In the genomic region with DNA sequence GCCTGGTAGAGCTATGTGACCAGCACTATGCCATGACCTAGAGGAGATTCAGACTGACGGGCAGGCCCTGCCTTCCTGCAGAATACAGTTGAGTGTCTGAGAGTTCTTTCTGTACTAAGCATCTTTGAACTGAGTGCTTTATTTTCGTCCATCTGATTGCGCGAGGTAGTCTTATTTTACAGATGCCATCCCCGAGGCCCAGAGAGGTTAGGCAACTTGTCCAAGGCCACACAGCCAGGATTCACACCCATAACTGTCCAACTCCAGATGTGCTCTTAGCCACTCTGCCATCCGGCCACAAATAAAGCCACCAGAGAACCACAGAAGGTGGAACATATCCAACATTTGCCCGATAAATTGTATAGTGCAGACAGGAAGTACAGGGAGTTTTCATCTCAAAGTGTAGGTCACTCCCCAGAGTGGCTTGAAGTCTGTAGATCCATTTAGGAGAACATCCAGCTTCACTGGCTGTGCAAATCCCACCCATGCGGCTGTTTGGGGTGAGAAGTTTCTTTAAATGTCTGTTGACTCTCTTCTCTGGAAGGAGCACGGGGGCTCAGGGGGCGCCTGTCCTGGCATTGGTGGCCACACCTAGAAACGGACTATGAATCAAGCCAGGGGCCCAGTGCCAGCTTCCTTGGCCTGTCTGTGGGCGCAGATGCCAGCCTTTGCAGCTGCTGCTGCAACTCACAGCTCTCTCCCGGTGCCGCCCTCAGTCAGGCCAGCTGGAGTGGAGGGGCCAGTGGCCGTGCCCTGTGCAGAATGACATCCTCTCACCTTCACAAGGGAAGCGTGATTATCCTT, we compare ENCODE assay signal across 1 cellular context.
TF ChIP-seq lines count a peak whose summit lies in the region.

No MANE protein-coding gene starts in this region.

TF ChIP-seq in GM23338, 12 proteins besides CTCF, POLR2A, EP300 and RAD21 (continued from another document):
- TF ChIP-seq, protein P1, sequence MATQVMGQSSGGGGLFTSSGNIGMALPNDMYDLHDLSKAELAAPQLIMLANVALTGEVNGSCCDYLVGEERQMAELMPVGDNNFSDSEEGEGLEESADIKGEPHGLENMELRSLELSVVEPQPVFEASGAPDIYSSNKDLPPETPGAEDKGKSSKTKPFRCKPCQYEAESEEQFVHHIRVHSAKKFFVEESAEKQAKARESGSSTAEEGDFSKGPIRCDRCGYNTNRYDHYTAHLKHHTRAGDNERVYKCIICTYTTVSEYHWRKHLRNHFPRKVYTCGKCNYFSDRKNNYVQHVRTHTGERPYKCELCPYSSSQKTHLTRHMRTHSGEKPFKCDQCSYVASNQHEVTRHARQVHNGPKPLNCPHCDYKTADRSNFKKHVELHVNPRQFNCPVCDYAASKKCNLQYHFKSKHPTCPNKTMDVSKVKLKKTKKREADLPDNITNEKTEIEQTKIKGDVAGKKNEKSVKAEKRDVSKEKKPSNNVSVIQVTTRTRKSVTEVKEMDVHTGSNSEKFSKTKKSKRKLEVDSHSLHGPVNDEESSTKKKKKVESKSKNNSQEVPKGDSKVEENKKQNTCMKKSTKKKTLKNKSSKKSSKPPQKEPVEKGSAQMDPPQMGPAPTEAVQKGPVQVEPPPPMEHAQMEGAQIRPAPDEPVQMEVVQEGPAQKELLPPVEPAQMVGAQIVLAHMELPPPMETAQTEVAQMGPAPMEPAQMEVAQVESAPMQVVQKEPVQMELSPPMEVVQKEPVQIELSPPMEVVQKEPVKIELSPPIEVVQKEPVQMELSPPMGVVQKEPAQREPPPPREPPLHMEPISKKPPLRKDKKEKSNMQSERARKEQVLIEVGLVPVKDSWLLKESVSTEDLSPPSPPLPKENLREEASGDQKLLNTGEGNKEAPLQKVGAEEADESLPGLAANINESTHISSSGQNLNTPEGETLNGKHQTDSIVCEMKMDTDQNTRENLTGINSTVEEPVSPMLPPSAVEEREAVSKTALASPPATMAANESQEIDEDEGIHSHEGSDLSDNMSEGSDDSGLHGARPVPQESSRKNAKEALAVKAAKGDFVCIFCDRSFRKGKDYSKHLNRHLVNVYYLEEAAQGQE (IDR thresholded peaks at IDR 0.05; ENCODE audit: unreplicated experiment): no peak
- TF ChIP-seq CREB1 (CRISPR knock-in tag; IDR thresholded peaks at IDR 0.05; ENCODE audit: low read depth) (no peak), EZH2phosphoT487 (IDR thresholded peaks at IDR 0.05; ENCODE audit: unreplicated experiment) (no peak), ZNF331 (CRISPR knock-in tag; IDR thresholded peaks at IDR 0.05; ENCODE audit: low read depth) (no peak), JUNB (IDR thresholded peaks at IDR 0.05; ENCODE audit: unreplicated experiment) (no peak), NANOG (IDR thresholded peaks at IDR 0.05; ENCODE audit: borderline replicate concordance) (no peak), EZH2 (IDR thresholded peaks at IDR 0.05; ENCODE audit: low read depth, unreplicated experiment) (no peak)
- TF ChIP-seq, protein P2, sequence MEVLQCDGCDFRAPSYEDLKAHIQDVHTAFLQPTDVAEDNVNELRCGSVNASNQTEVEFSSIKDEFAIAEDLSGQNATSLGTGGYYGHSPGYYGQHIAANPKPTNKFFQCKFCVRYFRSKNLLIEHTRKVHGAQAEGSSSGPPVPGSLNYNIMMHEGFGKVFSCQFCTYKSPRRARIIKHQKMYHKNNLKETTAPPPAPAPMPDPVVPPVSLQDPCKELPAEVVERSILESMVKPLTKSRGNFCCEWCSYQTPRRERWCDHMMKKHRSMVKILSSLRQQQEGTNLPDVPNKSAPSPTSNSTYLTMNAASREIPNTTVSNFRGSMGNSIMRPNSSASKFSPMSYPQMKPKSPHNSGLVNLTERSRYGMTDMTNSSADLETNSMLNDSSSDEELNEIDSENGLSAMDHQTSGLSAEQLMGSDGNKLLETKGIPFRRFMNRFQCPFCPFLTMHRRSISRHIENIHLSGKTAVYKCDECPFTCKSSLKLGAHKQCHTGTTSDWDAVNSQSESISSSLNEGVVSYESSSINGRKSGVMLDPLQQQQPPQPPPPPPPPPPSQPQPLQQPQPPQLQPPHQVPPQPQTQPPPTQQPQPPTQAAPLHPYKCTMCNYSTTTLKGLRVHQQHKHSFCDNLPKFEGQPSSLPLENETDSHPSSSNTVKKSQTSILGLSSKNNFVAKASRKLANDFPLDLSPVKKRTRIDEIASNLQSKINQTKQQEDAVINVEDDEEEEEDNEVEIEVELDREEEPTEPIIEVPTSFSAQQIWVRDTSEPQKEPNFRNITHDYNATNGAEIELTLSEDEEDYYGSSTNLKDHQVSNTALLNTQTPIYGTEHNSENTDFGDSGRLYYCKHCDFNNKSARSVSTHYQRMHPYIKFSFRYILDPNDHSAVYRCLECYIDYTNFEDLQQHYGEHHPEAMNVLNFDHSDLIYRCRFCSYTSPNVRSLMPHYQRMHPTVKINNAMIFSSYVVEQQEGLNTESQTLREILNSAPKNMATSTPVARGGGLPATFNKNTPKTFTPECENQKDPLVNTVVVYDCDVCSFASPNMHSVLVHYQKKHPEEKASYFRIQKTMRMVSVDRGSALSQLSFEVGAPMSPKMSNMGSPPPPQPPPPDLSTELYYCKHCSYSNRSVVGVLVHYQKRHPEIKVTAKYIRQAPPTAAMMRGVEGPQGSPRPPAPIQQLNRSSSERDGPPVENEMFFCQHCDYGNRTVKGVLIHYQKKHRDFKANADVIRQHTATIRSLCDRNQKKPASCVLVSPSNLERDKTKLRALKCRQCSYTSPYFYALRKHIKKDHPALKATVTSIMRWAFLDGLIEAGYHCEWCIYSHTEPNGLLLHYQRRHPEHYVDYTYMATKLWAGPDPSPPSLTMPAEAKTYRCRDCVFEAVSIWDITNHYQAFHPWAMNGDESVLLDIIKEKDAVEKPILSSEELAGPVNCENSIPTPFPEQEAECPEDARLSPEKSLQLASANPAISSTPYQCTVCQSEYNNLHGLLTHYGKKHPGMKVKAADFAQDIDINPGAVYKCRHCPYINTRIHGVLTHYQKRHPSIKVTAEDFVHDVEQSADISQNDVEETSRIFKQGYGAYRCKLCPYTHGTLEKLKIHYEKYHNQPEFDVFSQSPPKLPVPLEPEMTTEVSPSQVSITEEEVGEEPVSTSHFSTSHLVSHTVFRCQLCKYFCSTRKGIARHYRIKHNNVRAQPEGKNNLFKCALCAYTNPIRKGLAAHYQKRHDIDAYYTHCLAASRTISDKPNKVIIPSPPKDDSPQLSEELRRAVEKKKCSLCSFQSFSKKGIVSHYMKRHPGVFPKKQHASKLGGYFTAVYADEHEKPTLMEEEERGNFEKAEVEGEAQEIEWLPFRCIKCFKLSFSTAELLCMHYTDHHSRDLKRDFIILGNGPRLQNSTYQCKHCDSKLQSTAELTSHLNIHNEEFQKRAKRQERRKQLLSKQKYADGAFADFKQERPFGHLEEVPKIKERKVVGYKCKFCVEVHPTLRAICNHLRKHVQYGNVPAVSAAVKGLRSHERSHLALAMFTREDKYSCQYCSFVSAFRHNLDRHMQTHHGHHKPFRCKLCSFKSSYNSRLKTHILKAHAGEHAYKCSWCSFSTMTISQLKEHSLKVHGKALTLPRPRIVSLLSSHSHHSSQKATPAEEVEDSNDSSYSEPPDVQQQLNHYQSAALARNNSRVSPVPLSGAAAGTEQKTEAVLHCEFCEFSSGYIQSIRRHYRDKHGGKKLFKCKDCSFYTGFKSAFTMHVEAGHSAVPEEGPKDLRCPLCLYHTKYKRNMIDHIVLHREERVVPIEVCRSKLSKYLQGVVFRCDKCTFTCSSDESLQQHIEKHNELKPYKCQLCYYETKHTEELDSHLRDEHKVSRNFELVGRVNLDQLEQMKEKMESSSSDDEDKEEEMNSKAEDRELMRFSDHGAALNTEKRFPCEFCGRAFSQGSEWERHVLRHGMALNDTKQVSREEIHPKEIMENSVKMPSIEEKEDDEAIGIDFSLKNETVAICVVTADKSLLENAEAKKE (CRISPR knock-in tag; IDR thresholded peaks at IDR 0.05): no peak
